3 cellular contexts compared by ENCODE assay signal in genomic region chr2:52765735-52766134, GRCh38.
"Had no signal": no experiment of that assay in that cellular context is flagged by ENCODE, and none has a peak within 500 bp of the region (broad histone marks: within the 10 kb centered on the region; RNA-seq: fewer than 3 reads in every experiment).

No MANE protein-coding gene starts in this region.

- DNase-seq: GDM1, GF-D8 had no signal

- ATAC-seq: GM12878 had no signal

- H3K4me3 ChIP-seq: GM12878 had no signal
